8 cellular contexts compared by ENCODE assay signal in genomic region chr9:126516561-126516935, GRCh38.
DNase-seq lines count a peak whose midpoint lies in the region; ATAC-seq and TF ChIP-seq lines count a peak whose summit lies in the region.

No MANE protein-coding gene starts in this region.

- peak overlapping the region; percentile 85 for H3K27ac Mint-ChIP-seq in activated CD4-positive, alpha-beta T cell treated with anti-CD3 and anti-CD28 coated beads, Interleukin-2, amount 10 ng/mL, durations not matched to agents 7 days and 5 days
- H3K27ac Mint-ChIP-seq in activated CD8-positive, alpha-beta T cell treated with anti-CD3 and anti-CD28 coated beads for 36 hours: peak overlapping the region; percentile 62
- H3K27ac Mint-ChIP-seq in stimulated activated naive CD8-positive, alpha-beta T cell treated with anti-CD3 and anti-CD28 coated beads, Interleukin-15, amount 100 ng/mL, for 72 hours: peak overlapping the region; percentile 88 to 91

- H3K27me3 Mint-ChIP-seq in activated CD4-positive, alpha-beta T cell treated with anti-CD3 and anti-CD28 coated beads, Interleukin-2, amount 10 ng/mL, durations not matched to agents 7 days and 5 days: peaks cover 71% of the 10 kb centered on the region
- peaks cover 58% of the 10 kb centered on the region for H3K27me3 Mint-ChIP-seq in activated CD8-positive, alpha-beta T cell treated with anti-CD3 and anti-CD28 coated beads for 36 hours
- H3K27me3 Mint-ChIP-seq in stimulated activated naive CD8-positive, alpha-beta T cell treated with anti-CD3 and anti-CD28 coated beads, Interleukin-15, amount 100 ng/mL, for 72 hours: peaks cover 87% of the 10 kb centered on the region

- peaks cover 30% of the 10 kb centered on the region for H3K4me1 Mint-ChIP-seq in activated CD4-positive, alpha-beta T cell treated with anti-CD3 and anti-CD28 coated beads, Interleukin-2, amount 10 ng/mL, durations not matched to agents 7 days and 5 days
- H3K4me1 Mint-ChIP-seq in activated CD8-positive, alpha-beta T cell treated with anti-CD3 and anti-CD28 coated beads for 36 hours (ENCODE audit: low read depth): peaks cover 33% of the 10 kb centered on the region
- peaks cover 51% of the 10 kb centered on the region for H3K4me1 Mint-ChIP-seq in stimulated activated naive CD8-positive, alpha-beta T cell treated with anti-CD3 and anti-CD28 coated beads, Interleukin-15, amount 100 ng/mL, for 72 hours

- no peaks in the 10 kb centered on the region for H3K9me3 Mint-ChIP-seq in activated CD4-positive, alpha-beta T cell treated with anti-CD3 and anti-CD28 coated beads, Interleukin-2, amount 10 ng/mL, durations not matched to agents 7 days and 5 days
- H3K9me3 Mint-ChIP-seq in activated CD8-positive, alpha-beta T cell treated with anti-CD3 and anti-CD28 coated beads for 36 hours: no peaks in the 10 kb centered on the region
- H3K9me3 Mint-ChIP-seq in stimulated activated naive CD8-positive, alpha-beta T cell treated with anti-CD3 and anti-CD28 coated beads, Interleukin-15, amount 100 ng/mL, for 72 hours: no peaks in the 10 kb centered on the region

- POLR2A ChIA-PET in activated CD4-positive, alpha-beta T cell treated with anti-CD3 and anti-CD28 coated beads, Interleukin-2, amount 10 ng/mL, durations not matched to agents 7 days and 5 days (lab: Charles Lee): no interaction called here
- POLR2A ChIA-PET in activated CD8-positive, alpha-beta T cell treated with anti-CD3 and anti-CD28 coated beads for 36 hours (lab: Charles Lee): interaction anchor here (0.7 to 1.0 kb wide), 2 partner anchors 47 to 188 kb away, joined by 3 read pairs; no protein-coding TSS in a partner anchor

- no peak for ATAC-seq in activated CD8-positive, alpha-beta T cell treated with anti-CD3 and anti-CD28 coated beads for 36 hours
- no peak for ATAC-seq in stimulated activated naive CD8-positive, alpha-beta T cell treated with anti-CD3 and anti-CD28 coated beads, Interleukin-15, amount 100 ng/mL, for 72 hours
- ATAC-seq in HG03097 (IDR thresholded peaks at IDR 0.05; ENCODE audit: low FRiP score, unreplicated experiment): no peak
- no peak for ATAC-seq in GM21528 (IDR thresholded peaks at IDR 0.05; ENCODE audit: low FRiP score, unreplicated experiment)

- intact Hi-C loops in activated CD8-positive, alpha-beta T cell treated with anti-CD3 and anti-CD28 coated beads for 36 hours (cut with micrococcal nuclease): loop anchor here (5.0 kb wide), 1 partner anchor 41 kb away; no protein-coding TSS in a partner anchor

- no peak for TF ChIP-seq POLR2A in erythroblast (IDR thresholded peaks at IDR 0.05; ENCODE audit: low read length)

- CTCF ChIA-PET in activated CD4-positive, alpha-beta T cell treated with anti-CD3 and anti-CD28 coated beads, Interleukin-2, amount 10 ng/mL, durations not matched to agents 7 days and 5 days (lab: Charles Lee): interaction anchor here (1.2 kb wide), 1 partner anchor 18 kb away, joined by 3 read pairs; no protein-coding TSS in a partner anchor
- CTCF ChIA-PET in activated CD8-positive, alpha-beta T cell treated with anti-CD3 and anti-CD28 coated beads for 36 hours (lab: Charles Lee): interaction anchor here (0.7 to 12.6 kb wide), 6 partner anchors 9 to 41 kb away, joined by 3 to 99 read pairs (median 6); no protein-coding TSS in a partner anchor

- H3K36me3 Mint-ChIP-seq in activated CD4-positive, alpha-beta T cell treated with anti-CD3 and anti-CD28 coated beads, Interleukin-2, amount 10 ng/mL, durations not matched to agents 7 days and 5 days (ENCODE audit: low read depth): no peaks in the 10 kb centered on the region
- H3K36me3 Mint-ChIP-seq in activated CD8-positive, alpha-beta T cell treated with anti-CD3 and anti-CD28 coated beads for 36 hours (ENCODE audit: low read depth): no peaks in the 10 kb centered on the region

- peak overlapping the region; percentile 36 to 51 for H3K4me3 ChIP-seq in foreskin fibroblast (ENCODE audit: low read depth in 1 of 2, low read length in 2 of 2)

- DNase-seq in activated CD4-positive, alpha-beta T cell treated with anti-CD3 and anti-CD28 coated beads, Interleukin-2, amount 10 ng/mL, durations not matched to agents 7 days and 5 days: no peak
- DNase-seq in activated CD4-positive, alpha-beta T cell treated with anti-CD3 and anti-CD28 coated beads for 1 hour: no peak
- peak; percentile 23 for DNase-seq in activated CD8-positive, alpha-beta T cell treated with anti-CD3 and anti-CD28 coated beads for 36 hours
- DNase-seq in foreskin fibroblast (no peak), erythroblast (lab: John Stamatoyannopoulos, UW) (no peak)
- DNase-seq in stimulated activated naive CD8-positive, alpha-beta T cell treated with anti-CD3 and anti-CD28 coated beads, Interleukin-15, amount 100 ng/mL, for 72 hours: no peak

- H3K4me3 Mint-ChIP-seq in activated CD4-positive, alpha-beta T cell treated with anti-CD3 and anti-CD28 coated beads, Interleukin-2, amount 10 ng/mL, durations not matched to agents 7 days and 5 days: peak overlapping the region; percentile 78
- peak overlapping the region; percentile 61 for H3K4me3 Mint-ChIP-seq in activated CD8-positive, alpha-beta T cell treated with anti-CD3 and anti-CD28 coated beads for 36 hours
- peak overlapping the region; percentile 78 for H3K4me3 Mint-ChIP-seq in stimulated activated naive CD8-positive, alpha-beta T cell treated with anti-CD3 and anti-CD28 coated beads, Interleukin-15, amount 100 ng/mL, for 72 hours

- TF ChIP-seq CTCF in activated CD8-positive, alpha-beta T cell treated with anti-CD3 and anti-CD28 coated beads for 36 hours (IDR thresholded peaks at IDR 0.05): no peak
- no peak for TF ChIP-seq CTCF in foreskin fibroblast (IDR thresholded peaks at IDR 0.05; ENCODE audit: low read depth, low read length)
